In genomic region chr15:34855893-34856292, GRCh38 we compare ENCODE assay signal across 12 cellular contexts.
DNase-seq lines count a peak whose midpoint lies in the region; ATAC-seq and TF ChIP-seq lines count a peak whose summit lies in the region.
"Had no signal": no experiment of that assay in that cellular context is flagged by ENCODE, and none has a peak within 500 bp of the region (broad histone marks: within the 10 kb centered on the region; RNA-seq: fewer than 3 reads in every experiment).

No MANE protein-coding gene starts in this region.

- no peaks in the 10 kb centered on the region for H3K9me3 Mint-ChIP-seq in brain
- peaks cover 3% of the 10 kb centered on the region for H3K9me3 Mint-ChIP-seq in osteocyte (ENCODE audit: unreplicated experiment)
- H3K9me3 Mint-ChIP-seq: T-cell had no signal

- no peaks in the 10 kb centered on the region for H3K9me3 ChIP-seq in right atrium auricular region
- no peaks in the 10 kb centered on the region for H3K9me3 ChIP-seq in Karpas-422 (ENCODE audit: low read length)
- H3K9me3 ChIP-seq: esophagus squamous epithelium, stomach had no signal

- peak overlapping the region in 1 of 5 experiments; percentile 27 for H3K4me3 Mint-ChIP-seq in brain
- H3K4me3 Mint-ChIP-seq in osteocyte (ENCODE audit: unreplicated experiment): no peak overlapping the region
- H3K4me3 Mint-ChIP-seq: T-cell had no signal

- ATAC-seq in Right ventricle myocardium superior (ENCODE audit: poor library complexity): peak; percentile 85
- ATAC-seq in left ventricle myocardium superior: peak; percentile 90
- ATAC-seq: T-cell had no signal

- H3K4me1 Mint-ChIP-seq in brain (peaks cover 39% of the 10 kb centered on the region), osteocyte (ENCODE audit: unreplicated experiment) (peaks cover 19% of the 10 kb centered on the region)

- no peak overlapping the region for H3K4me2 ChIP-seq in Karpas-422 (ENCODE audit: low read depth, low read length, poor library complexity, severe bottlenecking)

- H3K27ac Mint-ChIP-seq in brain (peak overlapping the region in 3 of 5 experiments; percentile 49 to 74 (median 69)), osteocyte (ENCODE audit: unreplicated experiment) (no peak overlapping the region)
- H3K27ac Mint-ChIP-seq: T-cell had no signal

- TF ChIP-seq CTCF in right atrium auricular region (IDR thresholded peaks at IDR 0.05): no peak
- TF ChIP-seq CTCF in brain (conservative IDR thresholded peaks at IDR 0.05): no peak
- TF ChIP-seq CTCF in osteocyte (IDR thresholded peaks at IDR 0.05): no peak

- H3K4me3 ChIP-seq in right atrium auricular region (no peak overlapping the region), Karpas-422 (ENCODE audit: low read length) (no peak overlapping the region)
- H3K4me3 ChIP-seq: esophagus squamous epithelium, stomach had no signal

- no peak for DNase-seq in Right ventricle myocardium superior
- no peak for DNase-seq in right atrium auricular region (ENCODE audit: low spot score)
- DNase-seq in left ventricle myocardium superior: no peak
- DNase-seq in T-helper 2 cell: no peak
- no peak for DNase-seq in activated gamma-delta T cell (lab: John Stamatoyannopoulos, UW)
- no peak for DNase-seq in osteocyte (ENCODE audit: extremely low spot score, unreplicated experiment)
- no peak for DNase-seq in Karpas-422
- DNase-seq: esophagus squamous epithelium; stimulated activated CD4-positive, alpha-beta T cell treated with anti-CD3 and anti-CD28 coated beads, Interleukin-2, amount 100 ng/mL, for 48 hours; stomach; T-cell had no signal

- no peak overlapping the region for H3K9ac ChIP-seq in Karpas-422 (ENCODE audit: low read length)

- intact Hi-C loops in Right ventricle myocardium superior (cut with DNase I) (no loop called here), left ventricle myocardium superior (cut with micrococcal nuclease) (no loop called here)

- H3K9me2 ChIP-seq in Karpas-422 (replicated peaks; ENCODE audit: insufficient read depth, low read length): no peaks in the 10 kb centered on the region

- no peaks in the 10 kb centered on the region for H4K20me1 ChIP-seq in Karpas-422 (ENCODE audit: insufficient read depth, low read depth, low read length)

- H2AFZ ChIP-seq in Karpas-422 (ENCODE audit: low read length): no peak overlapping the region

- H3K4me1 ChIP-seq in right atrium auricular region: peaks cover 0 to 24% of the 10 kb centered on the region in 2 donors
- H3K4me1 ChIP-seq in Karpas-422 (ENCODE audit: low read length): peaks cover 33% of the 10 kb centered on the region

- peaks cover 37% of the 10 kb centered on the region for H3K36me3 ChIP-seq in right atrium auricular region
- H3K36me3 ChIP-seq in Karpas-422 (ENCODE audit: insufficient read depth, low read length): peaks cover 51% of the 10 kb centered on the region; the same call in 1 of the 2 replicates

- no peaks in the 10 kb centered on the region for H3K79me2 ChIP-seq in Karpas-422 (ENCODE audit: low read length)

- H3K27me3 ChIP-seq in right atrium auricular region: no peaks in the 10 kb centered on the region
- H3K27me3 ChIP-seq in Karpas-422 (ENCODE audit: low read length): no peaks in the 10 kb centered on the region
- H3K27me3 ChIP-seq: esophagus squamous epithelium, stomach had no signal

- H3K27ac ChIP-seq in right atrium auricular region: peak overlapping the region in 1 of 2 donors; percentile 39
- no peak overlapping the region; the same call in 1 of the 2 replicates for H3K27ac ChIP-seq in Karpas-422 (ENCODE audit: low read length)
- H3K27ac ChIP-seq: stomach had no signal

- H3K36me3 Mint-ChIP-seq in brain (peaks cover 51% of the 10 kb centered on the region), osteocyte (ENCODE audit: unreplicated experiment) (peaks cover 49% of the 10 kb centered on the region)

- H3K27me3 Mint-ChIP-seq in brain (no peaks in the 10 kb centered on the region), osteocyte (ENCODE audit: unreplicated experiment) (no peaks in the 10 kb centered on the region)
- H3K27me3 Mint-ChIP-seq: T-cell had no signal
